In the genomic region with DNA sequence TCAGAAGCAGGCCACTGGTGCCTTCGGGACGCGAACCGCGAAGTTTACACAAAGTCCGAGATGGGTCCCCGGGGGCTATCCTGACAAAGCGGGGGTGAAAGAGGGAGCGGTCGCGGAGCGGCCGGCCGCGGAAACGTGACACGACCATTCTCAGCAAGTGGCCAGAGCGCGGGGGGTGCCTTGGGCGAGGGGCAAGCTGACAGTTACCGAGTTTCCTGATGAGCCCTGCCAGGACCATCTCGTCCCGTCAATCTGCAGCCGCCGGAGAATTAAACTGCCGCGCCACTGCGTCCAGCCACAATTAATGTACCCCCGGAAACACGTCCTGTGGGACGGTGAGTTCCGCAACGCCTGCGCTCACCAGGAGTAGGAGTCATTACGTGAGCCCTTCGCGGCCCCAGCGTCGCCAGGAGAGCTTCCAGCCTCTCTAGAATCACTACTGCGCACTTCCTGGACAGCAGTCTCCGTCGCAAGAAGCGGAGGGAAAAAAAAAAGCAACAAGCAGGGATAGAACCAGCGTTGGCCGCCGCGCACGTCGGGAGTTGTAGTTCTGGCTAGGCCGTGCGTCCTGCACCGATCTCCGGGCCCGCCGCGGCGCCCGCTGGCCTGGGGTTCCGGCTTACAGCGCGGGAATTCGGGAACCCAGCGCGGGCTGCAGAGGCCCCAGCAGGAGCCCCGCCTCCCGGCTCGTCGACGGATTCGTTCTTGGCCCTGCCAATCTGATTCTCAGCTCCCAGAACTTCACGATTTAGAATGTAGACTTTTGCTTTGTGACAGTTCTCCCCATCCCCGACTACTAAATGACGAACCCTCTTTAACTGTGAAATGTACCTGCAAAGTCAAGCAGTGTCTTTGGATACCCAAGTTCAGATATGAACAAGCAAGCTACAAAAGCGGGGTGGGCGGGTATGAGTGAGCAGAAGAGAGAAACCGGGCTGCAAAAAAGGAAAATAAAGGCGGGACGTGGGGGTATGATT, we compare ENCODE assay signal across 1 cellular context.
A peak's percentile ranks its signal among the peaks of the same experiment; 100 is the strongest.
TF ChIP-seq lines count a peak whose summit lies in the region.

A gene with protein sequence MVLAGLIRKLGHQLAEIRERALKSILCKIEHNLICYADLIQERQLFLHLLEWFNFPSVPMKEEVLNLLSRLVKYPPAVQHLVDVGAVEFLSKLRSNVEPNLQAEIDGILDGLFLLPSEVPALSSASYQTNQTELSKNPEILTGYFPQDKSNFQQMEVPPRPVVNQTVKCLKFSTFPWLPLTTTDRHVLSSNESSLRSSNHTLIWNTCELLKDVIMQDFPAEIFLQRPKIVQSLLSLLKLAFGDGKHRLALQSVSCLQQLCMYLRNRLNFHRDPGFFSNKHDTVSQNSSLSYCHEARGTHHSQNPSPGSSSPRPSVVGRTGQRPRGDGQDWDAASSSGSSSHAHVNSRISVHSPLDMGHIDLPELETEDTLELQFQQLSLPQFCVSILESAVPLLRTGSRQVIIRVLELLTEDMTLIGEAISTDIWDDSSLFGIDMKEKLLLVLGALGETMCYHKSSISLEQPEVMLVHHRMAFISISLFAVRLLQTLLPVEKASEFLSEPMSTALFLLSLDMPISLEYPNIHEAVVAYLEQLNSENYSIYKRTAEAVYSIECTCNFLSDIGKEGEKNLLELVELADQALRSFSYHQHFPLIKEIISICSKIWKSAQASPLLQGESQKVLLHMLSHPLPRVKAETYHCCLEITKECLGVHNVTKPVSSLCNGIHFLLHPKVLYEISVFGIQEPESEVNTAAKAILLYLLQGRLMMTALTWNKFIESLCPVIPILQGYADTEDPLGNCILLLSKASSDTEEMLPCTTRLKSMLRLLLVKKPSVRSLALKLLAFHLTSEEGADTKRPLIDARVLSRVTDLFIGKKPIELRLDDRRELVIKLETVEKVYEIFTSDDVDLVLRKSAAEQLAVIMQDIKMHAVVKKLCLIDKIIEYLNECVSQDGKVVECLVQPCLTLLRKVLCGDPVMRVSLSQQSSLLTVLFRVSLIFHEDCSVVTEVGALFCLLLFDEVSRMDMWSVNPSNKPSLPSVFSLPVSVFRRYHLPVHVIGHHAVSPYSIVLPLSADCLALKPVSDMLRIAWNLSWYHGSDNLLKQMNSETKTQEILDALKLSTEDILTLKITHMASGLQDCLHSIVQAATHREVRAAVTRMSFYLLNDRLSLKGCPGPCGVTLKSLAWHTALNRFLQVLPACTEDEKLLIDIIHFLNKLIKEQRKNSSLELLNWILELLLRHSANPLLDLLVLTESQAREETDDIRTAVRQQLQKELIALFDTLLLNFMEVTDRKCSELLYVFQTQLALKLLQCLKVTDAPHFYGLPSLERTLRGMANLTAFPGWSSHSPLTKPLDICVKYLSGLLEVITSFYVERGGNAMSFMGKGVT (N-terminal part only) (minus strand): TSS at position 267 of the 977 bp plus-strand sequence. CDS start 29 bp downstream, at position 238.

TF ChIP-seq in K562, 482 proteins besides CTCF, POLR2A, EP300 and RAD21 (continued from another document and continues in another):
- TF ChIP-seq HCFC1 (IDR thresholded peaks at IDR 0.05; ENCODE audit: low read depth, low read length) (peak; percentile 87), STAT5B (CRISPR knock-in tag; IDR thresholded peaks at IDR 0.05) (no peak), KDM5B (IDR thresholded peaks at IDR 0.05; ENCODE audit: insufficient replicate concordance, low read depth, low read length) (peak; percentile 42), TEAD2 (tag; IDR thresholded peaks at IDR 0.05) (0 out of 2 replicates have a peak, but pooled peaks have one; percentile 19), JUND (IDR thresholded peaks at IDR 0.05; ENCODE audit: borderline replicate concordance, low read depth, low read length) (peak; percentile 9; the same call in 1 of the 2 replicates), JUND (tag; IDR thresholded peaks at IDR 0.05; ENCODE audit: borderline replicate concordance, low read depth, low read length) (peak; percentile 59; the same call in 2 of the 3 replicates), XRCC5 (IDR thresholded peaks at IDR 0.05; ENCODE audit: low read depth, low read length) (peak; percentile 65; the same call in 1 of the 2 replicates), SNIP1 (IDR thresholded peaks at IDR 0.05; ENCODE audit: low read depth) (no peak), CREM (IDR thresholded peaks at IDR 0.05; ENCODE audit: low read depth) (peak; percentile 75), BCOR (IDR thresholded peaks at IDR 0.05) (0 out of 2 replicates have a peak, but pooled peaks have one; percentile 50), HDAC8 (tag; IDR thresholded peaks at IDR 0.05) (peak; percentile 62; the same call in 1 of the 2 replicates), ZC3H8 (IDR thresholded peaks at IDR 0.05) (0 out of 2 replicates have a peak, but pooled peaks have one; percentile 53), SMAD4 (CRISPR knock-in tag; conservative IDR thresholded peaks at IDR 0.05) (peak; percentile 69; the same call in 1 of the 2 replicates), SOX6 (IDR thresholded peaks at IDR 0.05) (no peak; the same call in 1 of the 2 replicates), SIN3A (IDR thresholded peaks at IDR 0.05; ENCODE audit: borderline replicate concordance in 2 of 2, control insufficient read depth in 1 of 2, low read depth in 2 of 2, low read length in 2 of 2) (peak; percentile 73 to 83; a peak in 2 of 4 replicates)
- TF ChIP-seq, protein P1, sequence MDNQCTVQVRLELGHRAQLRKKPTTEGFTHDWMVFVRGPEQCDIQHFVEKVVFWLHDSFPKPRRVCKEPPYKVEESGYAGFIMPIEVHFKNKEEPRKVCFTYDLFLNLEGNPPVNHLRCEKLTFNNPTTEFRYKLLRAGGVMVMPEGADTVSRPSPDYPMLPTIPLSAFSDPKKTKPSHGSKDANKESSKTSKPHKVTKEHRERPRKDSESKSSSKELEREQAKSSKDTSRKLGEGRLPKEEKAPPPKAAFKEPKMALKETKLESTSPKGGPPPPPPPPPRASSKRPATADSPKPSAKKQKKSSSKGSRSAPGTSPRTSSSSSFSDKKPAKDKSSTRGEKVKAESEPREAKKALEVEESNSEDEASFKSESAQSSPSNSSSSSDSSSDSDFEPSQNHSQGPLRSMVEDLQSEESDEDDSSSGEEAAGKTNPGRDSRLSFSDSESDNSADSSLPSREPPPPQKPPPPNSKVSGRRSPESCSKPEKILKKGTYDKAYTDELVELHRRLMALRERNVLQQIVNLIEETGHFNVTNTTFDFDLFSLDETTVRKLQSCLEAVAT (IDR thresholded peaks at IDR 0.05): no peak
- TF ChIP-seq, protein P2, sequence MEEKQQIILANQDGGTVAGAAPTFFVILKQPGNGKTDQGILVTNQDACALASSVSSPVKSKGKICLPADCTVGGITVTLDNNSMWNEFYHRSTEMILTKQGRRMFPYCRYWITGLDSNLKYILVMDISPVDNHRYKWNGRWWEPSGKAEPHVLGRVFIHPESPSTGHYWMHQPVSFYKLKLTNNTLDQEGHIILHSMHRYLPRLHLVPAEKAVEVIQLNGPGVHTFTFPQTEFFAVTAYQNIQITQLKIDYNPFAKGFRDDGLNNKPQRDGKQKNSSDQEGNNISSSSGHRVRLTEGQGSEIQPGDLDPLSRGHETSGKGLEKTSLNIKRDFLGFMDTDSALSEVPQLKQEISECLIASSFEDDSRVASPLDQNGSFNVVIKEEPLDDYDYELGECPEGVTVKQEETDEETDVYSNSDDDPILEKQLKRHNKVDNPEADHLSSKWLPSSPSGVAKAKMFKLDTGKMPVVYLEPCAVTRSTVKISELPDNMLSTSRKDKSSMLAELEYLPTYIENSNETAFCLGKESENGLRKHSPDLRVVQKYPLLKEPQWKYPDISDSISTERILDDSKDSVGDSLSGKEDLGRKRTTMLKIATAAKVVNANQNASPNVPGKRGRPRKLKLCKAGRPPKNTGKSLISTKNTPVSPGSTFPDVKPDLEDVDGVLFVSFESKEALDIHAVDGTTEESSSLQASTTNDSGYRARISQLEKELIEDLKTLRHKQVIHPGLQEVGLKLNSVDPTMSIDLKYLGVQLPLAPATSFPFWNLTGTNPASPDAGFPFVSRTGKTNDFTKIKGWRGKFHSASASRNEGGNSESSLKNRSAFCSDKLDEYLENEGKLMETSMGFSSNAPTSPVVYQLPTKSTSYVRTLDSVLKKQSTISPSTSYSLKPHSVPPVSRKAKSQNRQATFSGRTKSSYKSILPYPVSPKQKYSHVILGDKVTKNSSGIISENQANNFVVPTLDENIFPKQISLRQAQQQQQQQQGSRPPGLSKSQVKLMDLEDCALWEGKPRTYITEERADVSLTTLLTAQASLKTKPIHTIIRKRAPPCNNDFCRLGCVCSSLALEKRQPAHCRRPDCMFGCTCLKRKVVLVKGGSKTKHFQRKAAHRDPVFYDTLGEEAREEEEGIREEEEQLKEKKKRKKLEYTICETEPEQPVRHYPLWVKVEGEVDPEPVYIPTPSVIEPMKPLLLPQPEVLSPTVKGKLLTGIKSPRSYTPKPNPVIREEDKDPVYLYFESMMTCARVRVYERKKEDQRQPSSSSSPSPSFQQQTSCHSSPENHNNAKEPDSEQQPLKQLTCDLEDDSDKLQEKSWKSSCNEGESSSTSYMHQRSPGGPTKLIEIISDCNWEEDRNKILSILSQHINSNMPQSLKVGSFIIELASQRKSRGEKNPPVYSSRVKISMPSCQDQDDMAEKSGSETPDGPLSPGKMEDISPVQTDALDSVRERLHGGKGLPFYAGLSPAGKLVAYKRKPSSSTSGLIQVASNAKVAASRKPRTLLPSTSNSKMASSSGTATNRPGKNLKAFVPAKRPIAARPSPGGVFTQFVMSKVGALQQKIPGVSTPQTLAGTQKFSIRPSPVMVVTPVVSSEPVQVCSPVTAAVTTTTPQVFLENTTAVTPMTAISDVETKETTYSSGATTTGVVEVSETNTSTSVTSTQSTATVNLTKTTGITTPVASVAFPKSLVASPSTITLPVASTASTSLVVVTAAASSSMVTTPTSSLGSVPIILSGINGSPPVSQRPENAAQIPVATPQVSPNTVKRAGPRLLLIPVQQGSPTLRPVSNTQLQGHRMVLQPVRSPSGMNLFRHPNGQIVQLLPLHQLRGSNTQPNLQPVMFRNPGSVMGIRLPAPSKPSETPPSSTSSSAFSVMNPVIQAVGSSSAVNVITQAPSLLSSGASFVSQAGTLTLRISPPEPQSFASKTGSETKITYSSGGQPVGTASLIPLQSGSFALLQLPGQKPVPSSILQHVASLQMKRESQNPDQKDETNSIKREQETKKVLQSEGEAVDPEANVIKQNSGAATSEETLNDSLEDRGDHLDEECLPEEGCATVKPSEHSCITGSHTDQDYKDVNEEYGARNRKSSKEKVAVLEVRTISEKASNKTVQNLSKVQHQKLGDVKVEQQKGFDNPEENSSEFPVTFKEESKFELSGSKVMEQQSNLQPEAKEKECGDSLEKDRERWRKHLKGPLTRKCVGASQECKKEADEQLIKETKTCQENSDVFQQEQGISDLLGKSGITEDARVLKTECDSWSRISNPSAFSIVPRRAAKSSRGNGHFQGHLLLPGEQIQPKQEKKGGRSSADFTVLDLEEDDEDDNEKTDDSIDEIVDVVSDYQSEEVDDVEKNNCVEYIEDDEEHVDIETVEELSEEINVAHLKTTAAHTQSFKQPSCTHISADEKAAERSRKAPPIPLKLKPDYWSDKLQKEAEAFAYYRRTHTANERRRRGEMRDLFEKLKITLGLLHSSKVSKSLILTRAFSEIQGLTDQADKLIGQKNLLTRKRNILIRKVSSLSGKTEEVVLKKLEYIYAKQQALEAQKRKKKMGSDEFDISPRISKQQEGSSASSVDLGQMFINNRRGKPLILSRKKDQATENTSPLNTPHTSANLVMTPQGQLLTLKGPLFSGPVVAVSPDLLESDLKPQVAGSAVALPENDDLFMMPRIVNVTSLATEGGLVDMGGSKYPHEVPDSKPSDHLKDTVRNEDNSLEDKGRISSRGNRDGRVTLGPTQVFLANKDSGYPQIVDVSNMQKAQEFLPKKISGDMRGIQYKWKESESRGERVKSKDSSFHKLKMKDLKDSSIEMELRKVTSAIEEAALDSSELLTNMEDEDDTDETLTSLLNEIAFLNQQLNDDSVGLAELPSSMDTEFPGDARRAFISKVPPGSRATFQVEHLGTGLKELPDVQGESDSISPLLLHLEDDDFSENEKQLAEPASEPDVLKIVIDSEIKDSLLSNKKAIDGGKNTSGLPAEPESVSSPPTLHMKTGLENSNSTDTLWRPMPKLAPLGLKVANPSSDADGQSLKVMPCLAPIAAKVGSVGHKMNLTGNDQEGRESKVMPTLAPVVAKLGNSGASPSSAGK (IDR thresholded peaks at IDR 0.05): peak; percentile 58
- TF ChIP-seq, protein P3, sequence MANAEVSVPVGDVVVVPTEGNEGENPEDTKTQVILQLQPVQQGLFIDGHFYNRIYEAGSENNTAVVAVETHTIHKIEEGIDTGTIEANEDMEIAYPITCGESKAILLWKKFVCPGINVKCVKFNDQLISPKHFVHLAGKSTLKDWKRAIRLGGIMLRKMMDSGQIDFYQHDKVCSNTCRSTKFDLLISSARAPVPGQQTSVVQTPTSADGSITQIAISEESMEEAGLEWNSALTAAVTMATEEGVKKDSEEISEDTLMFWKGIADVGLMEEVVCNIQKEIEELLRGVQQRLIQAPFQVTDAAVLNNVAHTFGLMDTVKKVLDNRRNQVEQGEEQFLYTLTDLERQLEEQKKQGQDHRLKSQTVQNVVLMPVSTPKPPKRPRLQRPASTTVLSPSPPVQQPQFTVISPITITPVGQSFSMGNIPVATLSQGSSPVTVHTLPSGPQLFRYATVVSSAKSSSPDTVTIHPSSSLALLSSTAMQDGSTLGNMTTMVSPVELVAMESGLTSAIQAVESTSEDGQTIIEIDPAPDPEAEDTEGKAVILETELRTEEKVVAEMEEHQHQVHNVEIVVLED (CRISPR knock-in tag; IDR thresholded peaks at IDR 0.05): peak; percentile 50; the same call in 1 of the 2 replicates
- TF ChIP-seq, protein P4, sequence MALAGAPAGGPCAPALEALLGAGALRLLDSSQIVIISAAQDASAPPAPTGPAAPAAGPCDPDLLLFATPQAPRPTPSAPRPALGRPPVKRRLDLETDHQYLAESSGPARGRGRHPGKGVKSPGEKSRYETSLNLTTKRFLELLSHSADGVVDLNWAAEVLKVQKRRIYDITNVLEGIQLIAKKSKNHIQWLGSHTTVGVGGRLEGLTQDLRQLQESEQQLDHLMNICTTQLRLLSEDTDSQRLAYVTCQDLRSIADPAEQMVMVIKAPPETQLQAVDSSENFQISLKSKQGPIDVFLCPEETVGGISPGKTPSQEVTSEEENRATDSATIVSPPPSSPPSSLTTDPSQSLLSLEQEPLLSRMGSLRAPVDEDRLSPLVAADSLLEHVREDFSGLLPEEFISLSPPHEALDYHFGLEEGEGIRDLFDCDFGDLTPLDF (CRISPR knock-in tag; IDR thresholded peaks at IDR 0.05): peak; percentile 95
- TF ChIP-seq, protein P5, sequence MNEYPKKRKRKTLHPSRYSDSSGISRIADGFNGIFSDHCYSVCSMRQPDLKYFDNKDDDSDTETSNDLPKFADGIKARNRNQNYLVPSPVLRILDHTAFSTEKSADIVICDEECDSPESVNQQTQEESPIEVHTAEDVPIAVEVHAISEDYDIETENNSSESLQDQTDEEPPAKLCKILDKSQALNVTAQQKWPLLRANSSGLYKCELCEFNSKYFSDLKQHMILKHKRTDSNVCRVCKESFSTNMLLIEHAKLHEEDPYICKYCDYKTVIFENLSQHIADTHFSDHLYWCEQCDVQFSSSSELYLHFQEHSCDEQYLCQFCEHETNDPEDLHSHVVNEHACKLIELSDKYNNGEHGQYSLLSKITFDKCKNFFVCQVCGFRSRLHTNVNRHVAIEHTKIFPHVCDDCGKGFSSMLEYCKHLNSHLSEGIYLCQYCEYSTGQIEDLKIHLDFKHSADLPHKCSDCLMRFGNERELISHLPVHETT (CRISPR knock-in tag; conservative IDR thresholded peaks at IDR 0.05 in 1 of 2, IDR thresholded peaks at IDR 0.05 in 1 of 2): peak in 1 of 2 experiments; percentile 73; a peak in 2 of 4 replicates
